8 cellular contexts compared by ENCODE assay signal in the genomic region with DNA sequence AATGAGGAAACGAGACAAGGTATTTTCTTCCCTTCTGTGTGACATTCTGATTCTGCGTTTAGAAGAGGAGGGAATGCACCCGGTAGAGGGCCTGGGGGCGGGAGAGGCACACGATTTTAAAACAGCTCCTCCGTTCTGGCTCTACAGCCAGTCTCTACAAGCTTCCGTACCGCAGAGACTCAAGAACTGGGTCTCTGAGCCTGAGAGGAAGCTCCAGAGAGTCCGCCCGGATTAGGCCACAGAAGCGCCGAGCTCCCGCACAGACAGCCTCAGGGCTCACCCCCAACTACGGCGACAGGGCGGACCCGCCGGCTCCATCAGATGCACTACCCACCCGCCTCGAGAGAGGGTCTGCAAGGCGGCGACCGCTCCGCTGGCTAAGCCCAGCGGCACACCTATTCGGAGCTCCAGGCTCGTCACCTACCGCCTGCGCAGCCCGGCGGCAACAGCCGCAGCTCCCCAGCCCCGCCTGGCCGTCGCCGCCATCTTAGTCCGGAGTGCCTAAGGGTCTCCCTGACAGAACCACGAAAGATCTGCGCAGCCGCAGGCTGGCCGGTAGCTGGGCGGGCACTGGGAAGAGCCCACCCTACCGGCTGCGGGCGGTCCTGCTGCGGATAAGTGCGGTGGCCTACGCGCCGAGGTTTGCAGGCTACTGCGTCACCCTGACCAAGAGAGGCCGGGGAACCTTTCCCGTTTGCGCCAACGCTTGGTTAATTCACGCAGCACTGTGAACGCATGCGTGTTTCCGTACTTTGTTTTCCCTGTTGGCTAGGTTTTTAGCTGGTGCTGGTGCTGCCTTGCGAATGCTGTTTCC. TPM values are rescaled to one million over a fixed set of nuclear protein-coding genes. Genes with fewer than 3 reads are reported as not detected.
A peak's percentile ranks its signal among the peaks of the same experiment; 100 is the strongest.
DNase-seq lines count a peak whose midpoint lies in the region; ATAC-seq and TF ChIP-seq lines count a peak whose summit lies in the region.

TSS of gene NFU1 (minus strand) at position 499 of the 814 bp plus-strand sequence. CDS start at position 486, 13 bp downstream.

- peak within 1 kb of the TSS; percentile 94 for H3K27ac Mint-ChIP-seq in Calu3 (ENCODE audit: unreplicated experiment)
- peak within 1 kb of the TSS; percentile 91 for H3K27ac Mint-ChIP-seq in activated CD8-positive, alpha-beta memory T cell treated with anti-CD3 and anti-CD28 coated beads, Interleukin-2, amount 10 ng/mL, durations not matched to agents 7 days and 5 days

- no peaks in the 10 kb centered on the region for H3K9me3 Mint-ChIP-seq in Calu3 (ENCODE audit: low read depth, unreplicated experiment)
- no peaks in the 10 kb centered on the region for H3K9me3 Mint-ChIP-seq in activated CD8-positive, alpha-beta memory T cell treated with anti-CD3 and anti-CD28 coated beads, Interleukin-2, amount 10 ng/mL, durations not matched to agents 7 days and 5 days (ENCODE audit: low read depth)

- CTCF ChIA-PET in Calu3 (lab: Charles Lee) = interaction anchor here (0.6 to 1.8 kb wide), 8 partner anchors 8 to 673 kb away, joined by 3 to 11 read pairs (median 4); no protein-coding TSS in a partner anchor
- CTCF ChIA-PET in activated CD8-positive, alpha-beta memory T cell treated with anti-CD3 and anti-CD28 coated beads, Interleukin-2, amount 10 ng/mL, durations not matched to agents 7 days and 5 days (lab: Charles Lee) = interaction anchor here (0.6 to 2.5 kb wide), 28 partner anchors 11 to 867 kb away, joined by 3 to 13 read pairs (median 4); partner anchors contain the start of gene SNRPG

- peak within 1 kb of the TSS; percentile 90 for H3K4me3 Mint-ChIP-seq in Calu3 (ENCODE audit: low read depth, unreplicated experiment)
- H3K4me3 Mint-ChIP-seq in activated CD8-positive, alpha-beta memory T cell treated with anti-CD3 and anti-CD28 coated beads, Interleukin-2, amount 10 ng/mL, durations not matched to agents 7 days and 5 days = peak within 1 kb of the TSS; percentile 95

- no peaks in the 10 kb centered on the region for H3K36me3 ChIP-seq in NT2/D1 (ENCODE audit: insufficient read depth, insufficient read length, low read length)
- H3K36me3 ChIP-seq in endocrine pancreas (ENCODE audit: control insufficient read depth, insufficient read depth, low read length) = no peaks in the 10 kb centered on the region

- peak; percentile 90 for DNase-seq in Calu3
- DNase-seq in HUDEP-2 (lab: John Stamatoyannopoulos, UW; ENCODE audit: unreplicated experiment in 76 of 76) = peak in 75 of 76 experiments; percentile 17 to 90 (median 76)
- peak; percentile 95 for DNase-seq in NT2/D1 (ENCODE audit: low read depth, low spot score)
- peak; percentile 93 for DNase-seq in activated CD8-positive, alpha-beta memory T cell treated with anti-CD3 and anti-CD28 coated beads, Interleukin-2, amount 10 ng/mL, durations not matched to agents 7 days and 5 days
- DNase-seq in mesenteric fat pad (ENCODE audit: low spot score) = peak; percentile 97
- peak; percentile 66 for DNase-seq in stimulated activated CD8-positive, alpha-beta memory T cell treated with anti-CD3 and anti-CD28 coated beads, Interleukin-15, amount 100 ng/mL, for 24 hours (ENCODE audit: low read depth)

- H3K27me3 Mint-ChIP-seq in Calu3 (ENCODE audit: unreplicated experiment) = no peaks in the 10 kb centered on the region
- no peaks in the 10 kb centered on the region for H3K27me3 Mint-ChIP-seq in activated CD8-positive, alpha-beta memory T cell treated with anti-CD3 and anti-CD28 coated beads, Interleukin-2, amount 10 ng/mL, durations not matched to agents 7 days and 5 days

- H3K9ac ChIP-seq in NT2/D1 (ENCODE audit: insufficient read length, low read depth) = peak within 1 kb of the TSS; percentile 89
- H3K9ac ChIP-seq in endocrine pancreas (ENCODE audit: control insufficient read depth, insufficient read depth, low read length) = peak within 1 kb of the TSS; percentile 83

- peaks cover 19% of the 10 kb centered on the region for H3K36me3 Mint-ChIP-seq in Calu3 (ENCODE audit: insufficient read depth, unreplicated experiment)
- peaks cover 13% of the 10 kb centered on the region for H3K36me3 Mint-ChIP-seq in activated CD8-positive, alpha-beta memory T cell treated with anti-CD3 and anti-CD28 coated beads, Interleukin-2, amount 10 ng/mL, durations not matched to agents 7 days and 5 days

- no peak for TF ChIP-seq CTCF in Calu3 (IDR thresholded peaks at IDR 0.05; ENCODE audit: unreplicated experiment)

- H3K4me3 ChIP-seq in NT2/D1 (ENCODE audit: insufficient read length, low read depth) = peak within 1 kb of the TSS; percentile 82
- H3K4me3 ChIP-seq in endocrine pancreas (ENCODE audit: control insufficient read depth, insufficient read depth, low read length) = peak within 1 kb of the TSS; percentile 91

- peaks cover 10% of the 10 kb centered on the region; the same call in 1 of the 2 replicates for H3K9me3 ChIP-seq in NT2/D1 (ENCODE audit: insufficient read depth, low read length)
- no peaks in the 10 kb centered on the region for H3K9me3 ChIP-seq in endocrine pancreas (ENCODE audit: control insufficient read depth, low read length)

- no peaks in the 10 kb centered on the region for H3K4me1 ChIP-seq in NT2/D1 (ENCODE audit: insufficient read depth, insufficient read length)
- H3K4me1 ChIP-seq in endocrine pancreas (ENCODE audit: control insufficient read depth, insufficient read depth, low read length) = peaks cover 4% of the 10 kb centered on the region

- intact Hi-C loops in Calu3 (cut with micrococcal nuclease; ENCODE audit: unreplicated experiment) = loop anchor here (2.0 kb wide), 1 partner anchor 72 kb away; no protein-coding TSS in a partner anchor

- peaks cover 15% of the 10 kb centered on the region for H3K4me1 Mint-ChIP-seq in Calu3 (ENCODE audit: low read depth, unreplicated experiment)
- peaks cover 24% of the 10 kb centered on the region for H3K4me1 Mint-ChIP-seq in activated CD8-positive, alpha-beta memory T cell treated with anti-CD3 and anti-CD28 coated beads, Interleukin-2, amount 10 ng/mL, durations not matched to agents 7 days and 5 days

- H3K27me3 ChIP-seq in NT2/D1 (ENCODE audit: insufficient read depth, insufficient read length) = no peaks in the 10 kb centered on the region
- H3K27me3 ChIP-seq in endocrine pancreas (ENCODE audit: control insufficient read depth, insufficient read depth, low read length) = no peaks in the 10 kb centered on the region

- no TSS peak for BruUV-seq in Calu3 (replicated peaks; lab: Mats Ljungman, UMichigan)

- ATAC-seq in GM21381 (IDR thresholded peaks at IDR 0.05; ENCODE audit: unreplicated experiment) = peak; percentile 94
- peak; percentile 95 for ATAC-seq in activated CD8-positive, alpha-beta memory T cell treated with anti-CD3 and anti-CD28 coated beads, Interleukin-2, amount 10 ng/mL, durations not matched to agents 7 days and 5 days

RNA-seq across cellular contexts. Expression of gene NFU1, which starts in this region (rescaled TPM):
- total RNA-seq in Calu3 (2022) (21.7 and 23.4 TPM in 2 replicates), mesenteric fat pad (94.2 TPM)
- 10 to 100 TPM; 28.5 to 40.9 TPM for total RNA-seq in activated CD8-positive, alpha-beta memory T cell treated with anti-CD3 and anti-CD28 coated beads, Interleukin-2, amount 10 ng/mL, durations not matched to agents 7 days and 5 days

Comparison
In these comparisons a context has a peak if more than half of its experiments do, and no peak if none do; other contexts are left out.
1. Peak in every context shown above with its lines: DNase-seq, ATAC-seq and H3K4me3 ChIP-seq.